In the genomic region with DNA sequence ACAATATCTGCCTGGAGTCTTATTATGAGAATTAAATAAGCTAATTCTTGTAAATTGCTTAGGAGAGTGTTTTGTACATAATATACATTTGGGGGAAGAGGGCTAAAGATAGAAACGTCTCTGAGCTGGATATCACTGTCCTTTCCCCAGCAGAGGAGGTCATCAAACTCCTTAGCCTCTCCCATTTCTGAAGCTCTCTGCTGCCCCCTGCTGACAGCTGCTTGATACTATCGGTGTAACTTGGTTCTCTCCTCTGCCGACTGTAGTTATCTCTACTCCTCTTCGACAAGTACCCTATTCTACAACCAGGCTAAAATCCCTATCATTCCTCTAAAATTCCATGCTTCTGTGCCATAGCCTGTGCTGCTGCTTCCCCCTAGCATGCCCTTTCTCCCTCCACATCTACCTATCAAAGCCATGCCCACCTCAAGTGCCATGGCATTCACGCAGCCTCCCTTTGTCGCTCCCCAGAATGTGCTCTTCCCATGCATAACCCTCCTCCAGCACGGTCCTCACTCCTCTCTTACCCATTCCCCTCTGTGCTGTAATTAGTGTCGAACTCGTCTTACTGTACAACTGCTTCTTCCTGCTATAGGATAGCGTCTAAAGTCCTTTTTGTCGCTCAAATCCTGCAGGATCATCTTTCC, we compare ENCODE assay signal across 8 cellular contexts.
DNase-seq lines count a peak whose midpoint lies in the region; ATAC-seq lines count a peak whose summit lies in the region.

No MANE protein-coding gene starts in this region.

- no peak overlapping the region for H3K4me3 Mint-ChIP-seq in central memory CD8-positive, alpha-beta T cell

- no peaks in the 10 kb centered on the region for H3K4me1 Mint-ChIP-seq in central memory CD8-positive, alpha-beta T cell

- DNase-seq in Ammon's horn (ENCODE audit: low spot score) (peak; percentile 91), NCI-H2196 treated with DMSO at 0.1 percent for 48 hours (lab: John Stamatoyannopoulos, UW; ENCODE audit: unreplicated experiment) (peak; percentile 53), left colon (peak; percentile 62 to 90)
- DNase-seq in activated CD4-positive, CD25-positive, alpha-beta regulatory T cell (lab: John Stamatoyannopoulos, UW): peak; percentile 48 to 80 (median 64)
- peak; percentile 50 to 59 for DNase-seq in central memory CD8-positive, alpha-beta T cell (ENCODE audit: low spot score in 2 of 2)
- peak; percentile 59 to 80 for DNase-seq in stimulated activated CD4-positive, alpha-beta T cell treated with anti-CD3 and anti-CD28 coated beads, Interleukin-4, amount 100 ng/mL, for 4 hours

- H3K36me3 Mint-ChIP-seq in central memory CD8-positive, alpha-beta T cell (ENCODE audit: insufficient read depth): no peaks in the 10 kb centered on the region

- H3K9me3 Mint-ChIP-seq in central memory CD8-positive, alpha-beta T cell: no peaks in the 10 kb centered on the region

- ATAC-seq in GM19023 (IDR thresholded peaks at IDR 0.05; ENCODE audit: unreplicated experiment) (peak; percentile 96), HG03139 (IDR thresholded peaks at IDR 0.05; ENCODE audit: unreplicated experiment) (peak; percentile 94), left colon (peak; percentile 89)
- peak; percentile 52 for ATAC-seq in central memory CD8-positive, alpha-beta T cell (replicated peaks; ENCODE audit: extremely low read depth, poor library complexity, severe bottlenecking)

- H3K27me3 Mint-ChIP-seq in central memory CD8-positive, alpha-beta T cell: no peaks in the 10 kb centered on the region

- no peak overlapping the region for H3K27ac Mint-ChIP-seq in central memory CD8-positive, alpha-beta T cell (ENCODE audit: low read depth)

- intact Hi-C loops in left colon (cut with DNase I, micrococcal nuclease): loop anchor here in 1 of 2 donors (10.0 kb wide), 1 partner anchor 409 kb away; no protein-coding TSS in a partner anchor

Comparison
In these comparisons a context has a peak if more than half of its experiments do, and no peak if none do; other contexts are left out.
1. Peak in every context shown above with its lines: DNase-seq and ATAC-seq.